In the genomic region with DNA sequence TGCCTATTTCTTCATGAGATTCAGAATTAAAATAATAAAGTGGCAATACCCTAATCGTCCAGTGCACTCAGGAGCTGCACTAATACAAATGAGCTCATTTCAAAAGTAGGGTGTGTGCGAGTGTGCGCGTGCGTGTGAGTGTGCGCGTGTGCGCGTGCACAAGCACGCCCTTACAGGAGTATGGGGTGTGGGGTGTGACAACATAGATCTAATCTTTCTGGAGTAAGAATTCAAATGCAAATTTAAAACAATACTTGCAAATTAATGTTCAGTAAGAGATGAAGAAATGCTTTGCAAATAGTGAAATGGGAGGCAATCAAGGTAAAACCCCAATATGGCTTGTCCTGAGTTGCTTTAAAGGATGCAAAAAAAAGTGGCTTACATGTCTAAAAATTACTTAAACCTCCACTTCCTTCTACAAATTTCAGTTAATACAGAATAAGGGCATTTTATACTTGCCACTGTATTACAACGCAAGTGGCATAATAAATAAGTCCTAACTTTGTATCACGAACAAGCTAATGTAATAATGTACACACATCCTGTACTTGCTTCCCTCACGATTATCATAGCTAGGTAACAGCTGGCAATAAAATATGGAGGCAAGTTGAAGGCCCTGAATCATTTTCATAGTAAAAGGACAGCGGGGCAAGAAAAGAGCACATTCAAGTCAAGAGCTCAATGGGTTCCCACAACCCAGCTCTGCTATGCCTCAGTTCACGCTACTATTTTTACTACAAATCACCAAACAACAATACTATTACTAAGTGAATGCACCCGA, we compare ENCODE assay signal across 8 cellular contexts. TPM values are rescaled to one million over a fixed set of nuclear protein-coding genes. Genes with fewer than 3 reads are reported as not detected.
A peak's percentile ranks its signal among the peaks of the same experiment; 100 is the strongest.
DNase-seq lines count a peak whose midpoint lies in the region; ATAC-seq and TF ChIP-seq lines count a peak whose summit lies in the region.
"Not testable (repeated sequence)": the region's sequence is repeated elsewhere in the genome, so short reads cannot be mapped to it uniquely, and the experiment has no call there.

No MANE protein-coding gene starts in this region.

- not testable (repeated sequence) for TF ChIP-seq CTCF in AG09309 (IDR thresholded peaks at IDR 0.05; ENCODE audit: control insufficient read depth, insufficient read depth, low read depth, low read length, missing control alignments)
- peak in 3 of 4 experiments; percentile 27 to 48 (median 41) for TF ChIP-seq CTCF in gastroesophageal sphincter (IDR thresholded peaks at IDR 0.05)

- H3K27ac Mint-ChIP-seq in activated naive CD8-positive, alpha-beta T cell treated with anti-CD3 and anti-CD28 coated beads, Interleukin-2, amount 10 ng/mL, durations not matched to agents 7 days and 5 days, result peak overlapping the region; percentile 83
- peak overlapping the region; percentile 80 to 97 (median 96) for H3K27ac Mint-ChIP-seq in naive B cell

- not testable (repeated sequence) for H3K27me3 ChIP-seq in gastroesophageal sphincter

- TF ChIP-seq POLR2A in gastroesophageal sphincter (IDR thresholded peaks at IDR 0.05), result not testable (repeated sequence)

- H3K9me3 ChIP-seq in gastroesophageal sphincter, result not testable (repeated sequence)

- H3K9me3 Mint-ChIP-seq in activated naive CD8-positive, alpha-beta T cell treated with anti-CD3 and anti-CD28 coated beads, Interleukin-2, amount 10 ng/mL, durations not matched to agents 7 days and 5 days; naive B cell: not testable (repeated sequence)

- H3K36me3 Mint-ChIP-seq in activated naive CD8-positive, alpha-beta T cell treated with anti-CD3 and anti-CD28 coated beads, Interleukin-2, amount 10 ng/mL, durations not matched to agents 7 days and 5 days; naive B cell: not testable (repeated sequence)

- H3K27me3 Mint-ChIP-seq in activated naive CD8-positive, alpha-beta T cell treated with anti-CD3 and anti-CD28 coated beads, Interleukin-2, amount 10 ng/mL, durations not matched to agents 7 days and 5 days; naive B cell: not testable (repeated sequence)

- DNase-seq in AG09309 (ENCODE audit: low read depth), result not testable (repeated sequence)
- DNase-seq in T-helper 22 cell (ENCODE audit: low read depth) (peak; percentile 61), naive B cell (peak; percentile 65)
- DNase-seq in activated naive CD8-positive, alpha-beta T cell treated with anti-CD3 and anti-CD28 coated beads, Interleukin-2, amount 10 ng/mL, durations not matched to agents 7 days and 5 days, result peak; percentile 65
- peak; percentile 8 to 45 (median 34) for DNase-seq in stimulated activated CD4-positive, alpha-beta T cell treated with anti-CD3 and anti-CD28 coated beads, TNF-alpha, amount 100 ng/mL, for 4 hours (ENCODE audit: low read depth in 3 of 3)

- H3K4me1 Mint-ChIP-seq in activated naive CD8-positive, alpha-beta T cell treated with anti-CD3 and anti-CD28 coated beads, Interleukin-2, amount 10 ng/mL, durations not matched to agents 7 days and 5 days, result peaks cover 19% of the 10 kb centered on the region
- peaks cover 20 to 56% (median 27%) of the 10 kb centered on the region in 3 donors for H3K4me1 Mint-ChIP-seq in naive B cell

- H3K4me3 Mint-ChIP-seq in activated naive CD8-positive, alpha-beta T cell treated with anti-CD3 and anti-CD28 coated beads, Interleukin-2, amount 10 ng/mL, durations not matched to agents 7 days and 5 days, result peak overlapping the region; percentile 86
- peak overlapping the region; percentile 74 to 98 (median 92) for H3K4me3 Mint-ChIP-seq in naive B cell

- POLR2A ChIA-PET in activated naive CD8-positive, alpha-beta T cell treated with anti-CD3 and anti-CD28 coated beads, Interleukin-2, amount 10 ng/mL, durations not matched to agents 7 days and 5 days (lab: Charles Lee), result interaction anchor here (1.2 to 4.2 kb wide), 2 partner anchors 27 to 30 kb away, joined by 3 to 24 read pairs; no protein-coding TSS in a partner anchor

- TF ChIP-seq EP300 in gastroesophageal sphincter (IDR thresholded peaks at IDR 0.05), result not testable (repeated sequence)

- peak overlapping the region; percentile 69 for H3K4me3 ChIP-seq in AG09309 (ENCODE audit: control insufficient read depth, low read depth, low read length)
- H3K4me3 ChIP-seq in gastroesophageal sphincter, result peak overlapping the region; percentile 90 to 98

- H3K36me3 ChIP-seq in gastroesophageal sphincter, result not testable (repeated sequence)

- H3K4me1 ChIP-seq in gastroesophageal sphincter, result peaks cover 2 to 57% (median 16%) of the 10 kb centered on the region in 3 donors

- H3K27ac ChIP-seq in gastroesophageal sphincter, result peak overlapping the region; percentile 97 to 100 (median 99)

- ATAC-seq in GM19455 (IDR thresholded peaks at IDR 0.05; ENCODE audit: unreplicated experiment), result peak; percentile 29
- peak; percentile 21 for ATAC-seq in HG03520 (IDR thresholded peaks at IDR 0.05; ENCODE audit: unreplicated experiment)
- not testable (repeated sequence) for ATAC-seq in activated naive CD8-positive, alpha-beta T cell treated with anti-CD3 and anti-CD28 coated beads, Interleukin-2, amount 10 ng/mL, durations not matched to agents 7 days and 5 days (ENCODE audit: low read depth); gastroesophageal sphincter
- ATAC-seq in naive B cell (ENCODE audit: low read depth in 2 of 2), result peak; percentile 44 to 45

- 2 to 3% methylated on average over 15 to 16 of the region's 16 CpGs for WGBS in gastroesophageal sphincter (ENCODE audit: low coverage in 1 of 2), 2 donors

RNA-seq across cellular contexts. Expression of a gene that starts 1.9 kb away (rescaled TPM):
- 100 to 1,000 TPM in 1 of 2 experiments, 10 to 100 TPM in 1; 95.5 to 102 TPM for total RNA-seq in activated naive CD8-positive, alpha-beta T cell treated with anti-CD3 and anti-CD28 coated beads, Interleukin-2, amount 10 ng/mL, durations not matched to agents 7 days and 5 days
- 10 to 100 TPM; 63.0 to 84.8 (median 75.5) TPM for total RNA-seq in gastroesophageal sphincter
- 10 to 100 TPM in 5 of 6 donors, 1 to 10 TPM in 1; 9.3 to 34.0 (median 16.3) TPM for polyA plus RNA-seq in naive B cell (ENCODE audit: low read depth in 6 of 6)
